In genomic region chr12:29380536-29381523, GRCh38 we compare ENCODE assay signal across 1 cellular context.
A peak's percentile ranks its signal among the peaks of the same experiment; 100 is the strongest.
TF ChIP-seq lines count a peak whose summit lies in the region.

ERGIC2 (minus strand) TSS chr12:29381172; CDS start chr12:29371633, 9,539 bp downstream.

TF ChIP-seq in WTC11, 78 proteins besides CTCF, POLR2A, EP300 and RAD21 (continued from another document):
- TF ChIP-seq ZBTB43 (CRISPR knock-in tag; IDR thresholded peaks at IDR 0.05): no peak
- TF ChIP-seq ATF6 (CRISPR knock-in tag; IDR thresholded peaks at IDR 0.05): no peak
- TF ChIP-seq GABPB1 (CRISPR knock-in tag; IDR thresholded peaks at IDR 0.05): 0 out of 2 replicates have a peak, but pooled peaks have one; percentile 14
- TF ChIP-seq GRHL2 (CRISPR knock-in tag; IDR thresholded peaks at IDR 0.05; ENCODE audit: insufficient replicate concordance, severe bottlenecking): no peak
- no peak for TF ChIP-seq ZMAT4 (CRISPR knock-in tag; IDR thresholded peaks at IDR 0.05)
- peak; percentile 87 for TF ChIP-seq CREM (CRISPR knock-in tag; IDR thresholded peaks at IDR 0.05)
- TF ChIP-seq ARID4B (CRISPR knock-in tag; IDR thresholded peaks at IDR 0.05; ENCODE audit: borderline replicate concordance): 0 out of 2 replicates have a peak, but pooled peaks have one; percentile 31
- no peak for TF ChIP-seq NFE2L1 (CRISPR knock-in tag; IDR thresholded peaks at IDR 0.05)
- peak; percentile 61 for TF ChIP-seq MAX (CRISPR knock-in tag; IDR thresholded peaks at IDR 0.05)
- TF ChIP-seq ZNF671 (CRISPR knock-in tag; IDR thresholded peaks at IDR 0.05): no peak
